ENCODE assay signal across 8 cellular contexts in the genomic region with DNA sequence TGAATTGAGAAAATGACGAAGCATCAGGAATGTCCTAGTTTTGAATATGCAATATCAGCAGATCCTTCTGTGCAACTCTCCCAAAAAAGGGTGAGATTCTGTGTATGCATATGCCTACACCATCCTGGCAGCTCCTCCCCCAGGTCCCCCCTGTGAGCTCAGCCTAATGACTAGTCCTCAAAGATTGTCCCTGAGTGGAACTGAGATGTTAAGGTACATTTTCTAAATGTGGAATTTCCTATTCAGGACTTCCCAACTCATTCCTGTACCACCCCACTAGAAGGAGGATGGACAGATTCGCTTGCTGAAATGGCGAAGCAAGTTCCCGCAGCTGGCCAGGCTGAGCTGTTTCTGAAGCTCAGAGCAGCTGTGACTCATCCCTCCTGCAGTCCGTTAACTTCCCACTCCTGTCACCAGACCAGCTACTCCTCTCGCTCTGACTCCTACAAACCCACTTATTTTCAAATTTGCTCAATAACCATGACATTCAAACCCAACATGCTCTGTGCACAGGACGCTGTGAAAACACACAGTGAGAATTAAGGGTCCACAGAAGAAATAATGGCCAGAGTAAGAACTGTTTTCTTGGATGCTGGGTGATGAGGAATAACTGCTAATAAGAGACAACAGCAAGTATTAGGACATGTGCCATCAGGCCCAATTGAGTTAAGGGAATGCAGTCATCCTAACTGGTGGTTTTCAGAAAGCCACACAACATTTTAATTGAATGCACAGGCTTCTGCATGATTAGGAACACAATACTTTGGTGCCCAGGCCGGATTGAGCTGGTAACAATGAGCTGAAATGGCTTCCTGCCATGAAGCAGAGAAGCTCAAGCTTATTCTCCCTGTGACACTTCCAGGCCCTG.
A peak's percentile ranks its signal among the peaks of the same experiment; 100 is the strongest.
DNase-seq lines count a peak whose midpoint lies in the region; ATAC-seq lines count a peak whose summit lies in the region.

No MANE protein-coding gene starts in this region.

- peak; percentile 96 for ATAC-seq in GM18502 (IDR thresholded peaks at IDR 0.05; ENCODE audit: poor library complexity, unreplicated experiment)
- ATAC-seq in HG02571 (IDR thresholded peaks at IDR 0.05; ENCODE audit: unreplicated experiment), result peak; percentile 97

- DNase-seq in NOMO-1 (lab: John Stamatoyannopoulos, UW; ENCODE audit: unreplicated experiment in 2 of 2) (peak; percentile 10 to 38), amniotic epithelial cell (ENCODE audit: low read depth) (peak; percentile 87), islet precursor cell (peak; percentile 80), NCI-H1694 treated with DMSO at 0.1 percent for 48 hours (lab: John Stamatoyannopoulos, UW) (no peak), SW 1271 (lab: John Stamatoyannopoulos, UW) (no peak)
- DNase-seq in stimulated activated CD4-positive, alpha-beta T cell treated with anti-CD3 and anti-CD28 coated beads, Interleukin-15, amount 100 ng/mL, for 24 hours, result peak; percentile 89

Comparison
In these comparisons a context has a peak if more than half of its experiments do, and no peak if none do; other contexts are left out.
1. DNase-seq: peak in NOMO-1 (2 of 2), amniotic epithelial cell (single experiment), islet precursor cell (single experiment) and stimulated activated CD4-positive, alpha-beta T cell treated with anti-CD3 and anti-CD28 coated beads, Interleukin-15, amount 100 ng/mL, for 24 hours (single experiment); none in NCI-H1694 treated with DMSO at 0.1 percent for 48 hours (single experiment) and SW 1271 (0 of 2).